ENCODE assay signal across 28 cellular contexts in genomic region chr12:9072481-9073038, GRCh38. TPM values are rescaled to one million over a fixed set of nuclear protein-coding genes. Genes with fewer than 3 reads are reported as not detected.
"Had no signal": no experiment of that assay in that cellular context is flagged by ENCODE, and none has a peak within 500 bp of the region (broad histone marks: within the 10 kb centered on the region; RNA-seq: fewer than 3 reads in every experiment).

No MANE protein-coding gene starts in this region.

- DNase-seq: heart right ventricle; islet precursor cell; mesendoderm; naive B cell; natural killer cell; nephron progenitor cell; occipital lobe; ovary; posterior cingulate gyrus; retina; right cardiac atrium; sigmoid colon; spleen; stimulated activated CD4-positive, alpha-beta T cell treated with anti-CD3 and anti-CD28 coated beads, Interleukin-4, amount 100 ng/mL, for 24 hours; stimulated activated naive CD4-positive, alpha-beta T cell; tibial artery; trophoblast cell had no signal

- H2AFZ ChIP-seq: hepatocyte, neural progenitor cell had no signal

- H3K27me3 ChIP-seq: heart right ventricle, hepatocyte, neural progenitor cell, ovary, sigmoid colon, spleen, suprapubic skin, tibial artery, vagina had no signal

- H3K27ac ChIP-seq: hepatocyte, neural progenitor cell, neutrophil, ovary, prostate gland, sigmoid colon, spleen, suprapubic skin, vagina had no signal

- H3K36me3 ChIP-seq: neural progenitor cell, neutrophil, ovary, prostate gland had no signal

- FAIRE-seq: small intestine had no signal

- H3K4me2 ChIP-seq: hepatocyte, neural progenitor cell had no signal

- H3K9me3 ChIP-seq: heart right ventricle, neutrophil, ovary, prostate gland, sigmoid colon, spleen, suprapubic skin, thoracic aorta, tibial artery, vagina had no signal

- H3K79me2 ChIP-seq: hepatocyte had no signal

- H3K4me3 ChIP-seq: heart right ventricle, hepatocyte, lung, neural progenitor cell, ovary, prostate gland, sigmoid colon, spleen, suprapubic skin, thoracic aorta, tibial artery, vagina had no signal

- H3K9ac ChIP-seq: neural progenitor cell had no signal

- H3K4me1 ChIP-seq: neural progenitor cell, prostate gland, sigmoid colon, spleen, suprapubic skin, tibial artery, vagina had no signal

- ATAC-seq: natural killer cell; stimulated activated effector memory CD8-positive, alpha-beta T cell treated with anti-CD3 and anti-CD28 coated beads, Interleukin-12 subunit alpha, Interleukin-12 subunit beta, amount 100 ng/mL, for 72 hours had no signal

RNA-seq across cellular contexts. Expression of gene A2M, which starts 43.2 kb away (rescaled TPM):
- total RNA-seq: mononuclear cell had no signal
